ENCODE assay signal across 8 cellular contexts in genomic region chr14:60753264-60754126, GRCh38.
DNase-seq lines count a peak whose midpoint lies in the region; ATAC-seq lines count a peak whose summit lies in the region.

No MANE protein-coding gene starts in this region.

- peaks cover 20 to 59% of the 10 kb centered on the region in 2 donors for H3K4me1 Mint-ChIP-seq in stimulated activated naive B cell treated with anti-CD40 and anti-IgM and Interleukin-4, amounts not matched to agents 10 μg/mL and 1 μg/mL and 100 μg/mL, for 72 hours

- peak; percentile 97 for DNase-seq in SIG-M5 treated with dmso at 0.1 percent for 504 hours (lab: John Stamatoyannopoulos, UW; ENCODE audit: unreplicated experiment)
- DNase-seq in astrocyte of the hippocampus (ENCODE audit: low read depth, low spot score) = peak; percentile 41
- DNase-seq in stimulated activated naive B cell treated with anti-CD40 and anti-IgM and Interleukin-4, amounts not matched to agents 10 μg/mL and 1 μg/mL and 100 μg/mL, for 72 hours = peak; percentile 73
- no peak for DNase-seq in kidney tubule cell (ENCODE audit: low spot score)
- DNase-seq in NCI-H82 (lab: John Stamatoyannopoulos, UW) = no peak
- DNase-seq in midbrain (lab: John Stamatoyannopoulos, UW) = no peak

- peaks cover 0 to 9% of the 10 kb centered on the region in 2 donors for H3K36me3 Mint-ChIP-seq in stimulated activated naive B cell treated with anti-CD40 and anti-IgM and Interleukin-4, amounts not matched to agents 10 μg/mL and 1 μg/mL and 100 μg/mL, for 72 hours

- peak overlapping the region; percentile 68 to 71 for H3K4me3 Mint-ChIP-seq in stimulated activated naive B cell treated with anti-CD40 and anti-IgM and Interleukin-4, amounts not matched to agents 10 μg/mL and 1 μg/mL and 100 μg/mL, for 72 hours

- peak overlapping the region; percentile 94 for H3K27ac Mint-ChIP-seq in stimulated activated naive B cell treated with anti-CD40 and anti-IgM and Interleukin-4, amounts not matched to agents 10 μg/mL and 1 μg/mL and 100 μg/mL, for 72 hours

- ATAC-seq in GM18868 (IDR thresholded peaks at IDR 0.05; ENCODE audit: unreplicated experiment) (peak; percentile 99), HG02943 (IDR thresholded peaks at IDR 0.05; ENCODE audit: low read depth, unreplicated experiment) (peak; percentile 99)
- peak; percentile 96 for ATAC-seq in stimulated activated naive B cell treated with anti-CD40 and anti-IgM and Interleukin-4, amounts not matched to agents 10 μg/mL and 1 μg/mL and 100 μg/mL, for 72 hours (replicated peaks)

- peaks cover 0 to 3% of the 10 kb centered on the region in 2 donors for H3K9me3 Mint-ChIP-seq in stimulated activated naive B cell treated with anti-CD40 and anti-IgM and Interleukin-4, amounts not matched to agents 10 μg/mL and 1 μg/mL and 100 μg/mL, for 72 hours

- no peaks in the 10 kb centered on the region for H3K27me3 Mint-ChIP-seq in stimulated activated naive B cell treated with anti-CD40 and anti-IgM and Interleukin-4, amounts not matched to agents 10 μg/mL and 1 μg/mL and 100 μg/mL, for 72 hours

Comparison
In these comparisons a context has a peak if more than half of its experiments do, and no peak if none do; other contexts are left out.
1. DNase-seq: peak in SIG-M5 treated with dmso at 0.1 percent for 504 hours (single experiment), astrocyte of the hippocampus (single experiment) and stimulated activated naive B cell treated with anti-CD40 and anti-IgM and Interleukin-4, amounts not matched to agents 10 μg/mL and 1 μg/mL and 100 μg/mL, for 72 hours (single experiment); none in kidney tubule cell (single experiment), NCI-H82 (single experiment) and midbrain (single experiment).
2. Peak in every context shown above with its lines, with median percentiles within 50 percentile points of each other: ATAC-seq.